ENCODE assay signal across 8 cellular contexts in genomic region chr12:131783915-131784541, GRCh38.
DNase-seq lines count a peak whose midpoint lies in the region; ATAC-seq and TF ChIP-seq lines count a peak whose summit lies in the region.

No MANE protein-coding gene starts in this region.

- no peak for TF ChIP-seq CTCF in AG09319 (IDR thresholded peaks at IDR 0.05; ENCODE audit: low read depth, low read length)
- no peak for TF ChIP-seq CTCF in NB4 (IDR thresholded peaks at IDR 0.05; ENCODE audit: low read depth, low read length)

- ATAC-seq in GM21423 (IDR thresholded peaks at IDR 0.05; ENCODE audit: unreplicated experiment) (peak; percentile 68), GM21723 (IDR thresholded peaks at IDR 0.05; ENCODE audit: unreplicated experiment) (no peak)

- no peak for TF ChIP-seq POLR2A in NB4 (IDR thresholded peaks at IDR 0.05; ENCODE audit: extremely low read depth, insufficient read length)

- peak; percentile 22 for DNase-seq in AG09319 (ENCODE audit: extremely low read depth, low read depth)
- peak; percentile 81 for DNase-seq in NB4 (ENCODE audit: low read depth)
- DNase-seq in epidermal melanocyte (ENCODE audit: insufficient read length, low spot score), result peak; percentile 53
- DNase-seq in NCI-H524 treated with DMSO at 0.1 percent for 48 hours (lab: John Stamatoyannopoulos, UW), result no peak
- no peak for DNase-seq in hippocampal formation (lab: John Stamatoyannopoulos, UW)
- no peak for DNase-seq in NCI-H2081 treated with DMSO at 0.1 percent for 48 hours (lab: John Stamatoyannopoulos, UW)

- H3K4me3 ChIP-seq in NB4 (ENCODE audit: low read depth, low read length), result no peak overlapping the region

Comparison
In these comparisons a context has a peak if more than half of its experiments do, and no peak if none do; other contexts are left out.
1. DNase-seq: peak in AG09319 (single experiment), NB4 (single experiment) and epidermal melanocyte (single experiment); none in NCI-H524 treated with DMSO at 0.1 percent for 48 hours (single experiment), hippocampal formation (0 of 2) and NCI-H2081 treated with DMSO at 0.1 percent for 48 hours (single experiment).